Comparison of ENCODE assay signal across 37 cellular contexts in genomic region chr11:77791301-77791700, GRCh38.
"Had no signal": no experiment of that assay in that cellular context is flagged by ENCODE, and none has a peak within 500 bp of the region (broad histone marks: within the 10 kb centered on the region; RNA-seq: fewer than 3 reads in every experiment).

No MANE protein-coding gene starts in this region.

- DNase-seq: activated CD4-positive, alpha-beta memory T cell treated with anti-CD3 and anti-CD28 coated beads for 36 hours; activated CD4-positive, alpha-beta T cell treated with anti-CD3 and anti-CD28 coated beads for 4 hours; activated CD4-positive, alpha-beta T cell treated with anti-CD3 and anti-CD28 coated beads, Interleukin-2, amount 50 U/mL, for 1 hour; activated CD4-positive, alpha-beta T cell treated with anti-CD3 and anti-CD28 coated beads, Interleukin-2, amount 50 U/mL, for 4 hours; activated CD4-positive, CD25-positive, alpha-beta regulatory T cell; activated CD8-positive, alpha-beta memory T cell treated with anti-CD3 and anti-CD28 coated beads, Interleukin-2, amount 50 U/mL, for 4 hours; activated CD8-positive, alpha-beta T cell treated with anti-CD3 and anti-CD28 coated beads for 36 hours; activated effector memory CD4-positive, alpha-beta T cell treated with anti-CD3 and anti-CD28 coated beads, Interleukin-2, amount 50 U/mL, for 16 hours; activated gamma-delta T cell treated with Interleukin-2 at 50 U/mL for 16 hours; activated naive CD4-positive, alpha-beta T cell; activated naive CD4-positive, alpha-beta T cell treated with anti-CD3 and anti-CD28 coated beads for 36 hours; activated naive CD4-positive, alpha-beta T cell treated with anti-CD3 and anti-CD28 coated beads, Interleukin-2, amount 50 U/mL, for 16 hours; activated naive CD8-positive, alpha-beta T cell treated with anti-CD3 and anti-CD28 coated beads for 36 hours; activated T-cell treated with anti-CD3 and anti-CD28 coated beads for 4 hours; activated T-cell treated with anti-CD3 and anti-CD28 coated beads, Interleukin-2, amount 50 U/mL, for 1 hour; activated T-cell treated with anti-CD3 and anti-CD28 coated beads, Interleukin-2, amount 50 U/mL, for 4 hours; activated T-cell treated with anti-CD3 and anti-CD28 coated beads, Interleukin-2, amount 50 U/mL, for 72 hours; adrenal gland; amniotic stem cell; aorta; body of pancreas; brain microvascular endothelial cell; central memory CD4-positive, alpha-beta T cell; T-helper 1 cell; T-helper 2 cell; T-helper 9 cell had no signal

- H3K27ac ChIP-seq: adrenal gland, body of pancreas, brain microvascular endothelial cell, breast epithelium, VCaP had no signal

- H3K27ac Mint-ChIP-seq: activated CD4-positive, alpha-beta memory T cell treated with anti-CD3 and anti-CD28 coated beads for 36 hours; activated CD4-positive, alpha-beta T cell treated with anti-CD3 and anti-CD28 coated beads, Interleukin-2, amount 10 ng/mL, durations not matched to agents 24 days and 14 days; activated CD8-positive, alpha-beta T cell treated with anti-CD3 and anti-CD28 coated beads for 36 hours; activated naive CD4-positive, alpha-beta T cell treated with anti-CD3 and anti-CD28 coated beads for 36 hours; activated naive CD4-positive, alpha-beta T cell treated with anti-CD3 and anti-CD28 coated beads, Interleukin-2, amount 50 U/mL, for 72 hours; activated naive CD8-positive, alpha-beta T cell treated with anti-CD3 and anti-CD28 coated beads for 36 hours; activated T-cell treated with anti-CD3 and anti-CD28 coated beads, Interleukin-2, amount 50 U/mL, for 72 hours; activated T-helper 1 cell treated with anti-CD3 and anti-CD28 coated beads, Interleukin-12 subunit alpha, Interleukin-12 subunit beta, Interleukin-2, Interleukin-4 antibody, amounts not matched to agents 30 ng/mL and 10 ng/mL and 1 ng/mL, durations not matched to agents 14 hours and 24 hours and 36 hours; activated T-helper 17 cell treated with anti-CD3 and anti-CD28 coated beads, Interleukin-2, amount 50 U/mL, for 72 hours; T-helper 1 cell treated with Interleukin-12 subunit alpha and Interleukin-12 subunit beta and Interleukin-4 antibody, amounts not matched to agents 30 μg/mL and 1 μg/mL, for 36 hours; T-helper 2 cell treated with Interferon-gamma antibody and Interleukin-4, amounts not matched to agents 5 μg/mL and 100 μg/mL, for 36 hours had no signal

- ATAC-seq: activated CD4-positive, CD25-positive, alpha-beta regulatory T cell treated with anti-CD3 and anti-CD28 coated beads, Interleukin-2, amount 50 U/mL, for 24 hours; activated CD8-positive, alpha-beta T cell treated with anti-CD3 and anti-CD28 coated beads for 36 hours; activated naive CD4-positive, alpha-beta T cell treated with anti-CD3 and anti-CD28 coated beads, Interleukin-2, amount 50 U/mL, for 72 hours; activated T-cell treated with anti-CD3 and anti-CD28 coated beads, Interleukin-2, amount 50 U/mL, for 4 hours; activated T-cell treated with anti-CD3 and anti-CD28 coated beads, Interleukin-2, amount 50 U/mL, for 72 hours; activated T-helper 17 cell treated with anti-CD3 and anti-CD28 coated beads, Interleukin-2, amount 50 U/mL, for 72 hours; body of pancreas had no signal

- H3K9me3 ChIP-seq: adrenal gland, body of pancreas, breast epithelium had no signal

- H3K36me3 ChIP-seq: adrenal gland, brain microvascular endothelial cell, breast epithelium had no signal

- H3K9me3 Mint-ChIP-seq: activated T-helper 17 cell treated with anti-CD3 and anti-CD28 coated beads, Interleukin-2, amount 50 U/mL, for 72 hours had no signal

- H3K4me3 Mint-ChIP-seq: activated CD4-positive, alpha-beta memory T cell treated with anti-CD3 and anti-CD28 coated beads for 36 hours; activated CD4-positive, alpha-beta T cell treated with anti-CD3 and anti-CD28 coated beads, Interleukin-2, amount 10 ng/mL, durations not matched to agents 24 days and 14 days; activated CD8-positive, alpha-beta T cell treated with anti-CD3 and anti-CD28 coated beads for 36 hours; activated naive CD4-positive, alpha-beta T cell treated with anti-CD3 and anti-CD28 coated beads for 36 hours; activated naive CD8-positive, alpha-beta T cell treated with anti-CD3 and anti-CD28 coated beads for 36 hours; activated T-cell treated with anti-CD3 and anti-CD28 coated beads, Interleukin-2, amount 50 U/mL, for 4 hours; activated T-cell treated with anti-CD3 and anti-CD28 coated beads, Interleukin-2, amount 50 U/mL, for 72 hours; activated T-helper 1 cell treated with anti-CD3 and anti-CD28 coated beads, Interleukin-12 subunit alpha, Interleukin-12 subunit beta, Interleukin-2, Interleukin-4 antibody, amounts not matched to agents 30 ng/mL and 10 ng/mL and 1 ng/mL, durations not matched to agents 14 hours and 24 hours and 36 hours; activated T-helper 17 cell treated with anti-CD3 and anti-CD28 coated beads, Interleukin-2, amount 50 U/mL, for 72 hours; T-helper 1 cell treated with Interleukin-12 subunit alpha and Interleukin-12 subunit beta and Interleukin-4 antibody, amounts not matched to agents 30 μg/mL and 1 μg/mL, for 36 hours; T-helper 2 cell treated with Interferon-gamma antibody and Interleukin-4, amounts not matched to agents 5 μg/mL and 100 μg/mL, for 36 hours had no signal

- H3K27me3 ChIP-seq: adrenal gland, body of pancreas, brain microvascular endothelial cell, breast epithelium had no signal

- H3K4me3 ChIP-seq: adrenal gland, body of pancreas, breast epithelium had no signal

- FAIRE-seq: astrocyte, TTC549 had no signal

- H3K4me1 ChIP-seq: body of pancreas, breast epithelium had no signal
